3 cellular contexts compared by ENCODE assay signal in genomic region chr1:36380003-36380631, GRCh38.
TF ChIP-seq lines count a peak whose summit lies in the region.

No MANE protein-coding gene starts in this region.

TF ChIP-seq in A549, 52 proteins besides CTCF, POLR2A, EP300 and RAD21:
- TF ChIP-seq FOSB (CRISPR knock-in tag; IDR thresholded peaks at IDR 0.05) = no peak
- TF ChIP-seq MAFK (IDR thresholded peaks at IDR 0.05; ENCODE audit: partially characterized antibody) = peak; percentile 2
TF ChIP-seq in A549: peak in this region for 1.

TF ChIP-seq in GM23338, 12 proteins besides CTCF, POLR2A, EP300 and RAD21:
- no peak for TF ChIP-seq ZNF331 (CRISPR knock-in tag; IDR thresholded peaks at IDR 0.05; ENCODE audit: low read depth)
- no peak for TF ChIP-seq STAT1 (IDR thresholded peaks at IDR 0.05; ENCODE audit: unreplicated experiment)
- no peak for TF ChIP-seq JUNB (IDR thresholded peaks at IDR 0.05; ENCODE audit: unreplicated experiment)
- TF ChIP-seq CREB1 (CRISPR knock-in tag; IDR thresholded peaks at IDR 0.05; ENCODE audit: low read depth) = no peak
- no peak for TF ChIP-seq EZH2 (IDR thresholded peaks at IDR 0.05; ENCODE audit: low read depth, unreplicated experiment)
- TF ChIP-seq NANOG (IDR thresholded peaks at IDR 0.05; ENCODE audit: borderline replicate concordance) = no peak
- TF ChIP-seq ZNF462 (CRISPR knock-in tag; IDR thresholded peaks at IDR 0.05) = no peak
- TF ChIP-seq POLR2AphosphoS5 (IDR thresholded peaks at IDR 0.05; ENCODE audit: low read depth) = no peak
- no peak for TF ChIP-seq REST (IDR thresholded peaks at IDR 0.05; ENCODE audit: unreplicated experiment)
- TF ChIP-seq ZNF114 (CRISPR knock-in tag; IDR thresholded peaks at IDR 0.05) = no peak
- TF ChIP-seq, protein P1, sequence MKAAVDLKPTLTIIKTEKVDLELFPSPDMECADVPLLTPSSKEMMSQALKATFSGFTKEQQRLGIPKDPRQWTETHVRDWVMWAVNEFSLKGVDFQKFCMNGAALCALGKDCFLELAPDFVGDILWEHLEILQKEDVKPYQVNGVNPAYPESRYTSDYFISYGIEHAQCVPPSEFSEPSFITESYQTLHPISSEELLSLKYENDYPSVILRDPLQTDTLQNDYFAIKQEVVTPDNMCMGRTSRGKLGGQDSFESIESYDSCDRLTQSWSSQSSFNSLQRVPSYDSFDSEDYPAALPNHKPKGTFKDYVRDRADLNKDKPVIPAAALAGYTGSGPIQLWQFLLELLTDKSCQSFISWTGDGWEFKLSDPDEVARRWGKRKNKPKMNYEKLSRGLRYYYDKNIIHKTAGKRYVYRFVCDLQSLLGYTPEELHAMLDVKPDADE (IDR thresholded peaks at IDR 0.05) = no peak
- no peak for TF ChIP-seq EZH2phosphoT487 (IDR thresholded peaks at IDR 0.05; ENCODE audit: unreplicated experiment)

TF ChIP-seq in K562, 482 proteins besides CTCF, POLR2A, EP300 and RAD21:
- TF ChIP-seq FOXJ2 (tag; IDR thresholded peaks at IDR 0.05) (no peak), TAF15 (IDR thresholded peaks at IDR 0.05; ENCODE audit: low read depth, low read length) (no peak), C11orf30 (IDR thresholded peaks at IDR 0.05; ENCODE audit: low read depth) (0 out of 2 replicates have a peak, but pooled peaks have one; percentile 23), ZNF184 (CRISPR knock-in tag; IDR thresholded peaks at IDR 0.05) (no peak), ZNF316 (IDR thresholded peaks at IDR 0.05) (peak; percentile 42; the same call in 1 of the 2 replicates), ETV1 (tag; conservative IDR thresholded peaks at IDR 0.05; ENCODE audit: low read depth) (no peak), U2AF2 (optimal IDR thresholded peaks at IDR 0.05; ENCODE audit: low read depth, low read length) (no peak), FOXM1 (IDR thresholded peaks at IDR 0.05; ENCODE audit: low read depth) (no peak), FOXM1 (CRISPR knock-in tag; IDR thresholded peaks at IDR 0.05; ENCODE audit: low read depth) (no peak), BHLHE40 (IDR thresholded peaks at IDR 0.05; ENCODE audit: low read length) (0 out of 2 replicates have a peak, but pooled peaks have one; percentile 34), AFF4 (CRISPR knock-in tag; IDR thresholded peaks at IDR 0.05) (no peak), FOXK2 (conservative IDR thresholded peaks at IDR 0.05 in 1 of 2, IDR thresholded peaks at IDR 0.05 in 1 of 2; ENCODE audit: low read depth in 2 of 2) (no peak), KDM1A (IDR thresholded peaks at IDR 0.05) (peak in 1 of 2 experiments; percentile 8; a peak in 1 of 4 replicates), TARDBP (IDR thresholded peaks at IDR 0.05) (no peak), SMARCE1 (IDR thresholded peaks at IDR 0.05) (no peak), ZNF561 (CRISPR knock-in tag; conservative IDR thresholded peaks at IDR 0.05) (no peak)
